Comparison of ENCODE assay signal across 1 cellular context in genomic region chr3:9834520-9835380, GRCh38.
A peak's percentile ranks its signal among the peaks of the same experiment; 100 is the strongest.
TF ChIP-seq lines count a peak whose summit lies in the region.

No MANE protein-coding gene starts in this region.

TF ChIP-seq in K562, 482 proteins besides CTCF, POLR2A, EP300 and RAD21:
- TF ChIP-seq LARP7 (IDR thresholded peaks at IDR 0.05) (no peak), POLR2G (IDR thresholded peaks at IDR 0.05; ENCODE audit: low read depth, low read length) (peak; percentile 68), RBFOX2 (IDR thresholded peaks at IDR 0.05; ENCODE audit: low read depth, low read length) (peak; percentile 34; the same call in 1 of the 2 replicates)
